ENCODE assay signal across 21 cellular contexts in genomic region chr18:67145586-67146292, GRCh38.
A peak's percentile ranks its signal among the peaks of the same experiment; 100 is the strongest.
DNase-seq lines count a peak whose midpoint lies in the region; TF ChIP-seq lines count a peak whose summit lies in the region.
"Had no signal": no experiment of that assay in that cellular context is flagged by ENCODE, and none has a peak within 500 bp of the region (broad histone marks: within the 10 kb centered on the region; RNA-seq: fewer than 3 reads in every experiment).

No MANE protein-coding gene starts in this region.

- no peaks in the 10 kb centered on the region for H3K27me3 Mint-ChIP-seq in neural progenitor cell (ENCODE audit: insufficient read depth, low read depth)
- no peaks in the 10 kb centered on the region for H3K27me3 Mint-ChIP-seq in nephron progenitor cell (ENCODE audit: low read depth, poor library complexity)

- DNase-seq in NCI-H69 (lab: John Stamatoyannopoulos, UW) (peak; percentile 46), hepatocyte (ENCODE audit: low spot score) (peak; percentile 32), neural progenitor cell (ENCODE audit: low spot score) (no peak), dedifferentiated amniotic fluid mesenchymal stem cell (ENCODE audit: extremely low spot score) (no peak), GM03348 (ENCODE audit: low spot score) (no peak), nephron progenitor cell (no peak)
- DNase-seq in stimulated activated CD4-positive, alpha-beta T cell treated with anti-CD3 and anti-CD28 coated beads, Interleukin-1b, Interleukin-23, amount 100 ng/mL, for 48 hours, result no peak
- DNase-seq: GDM1, H9, Kasumi-1, MG63, NCI-H1048, NCI-H1436, NCI-H2029 treated with DMSO at 0.1 percent for 48 hours, NCI-H2171 treated with DMSO at 0.1 percent for 48 hours, NCI-H446, OCI-M1, Right ventricle myocardium superior had no signal

- no peaks in the 10 kb centered on the region for H3K79me2 ChIP-seq in ACC112 (ENCODE audit: control insufficient read depth, insufficient read depth, low read length, unreplicated experiment)
- no peaks in the 10 kb centered on the region for H3K79me2 ChIP-seq in hepatocyte
- no peaks in the 10 kb centered on the region for H3K79me2 ChIP-seq in neural progenitor cell (ENCODE audit: low read depth)

- H2AFZ ChIP-seq in ACC112 (ENCODE audit: low read length, unreplicated experiment) (peak overlapping the region; percentile 47), hepatocyte (no peak overlapping the region), neural progenitor cell (replicated peaks) (peak overlapping the region; percentile 65)

- no peaks in the 10 kb centered on the region for H4K20me1 ChIP-seq in hepatocyte (ENCODE audit: insufficient read depth, poor library complexity, severe bottlenecking)
- no peaks in the 10 kb centered on the region for H4K20me1 ChIP-seq in neural progenitor cell (ENCODE audit: low read depth)

- H3K9ac ChIP-seq in neural progenitor cell, result no peak overlapping the region

- no peaks in the 10 kb centered on the region for H3K9me3 ChIP-seq in hepatocyte (ENCODE audit: low read depth)
- no peaks in the 10 kb centered on the region for H3K9me3 ChIP-seq in neural progenitor cell (ENCODE audit: low read depth)
- H3K9me3 ChIP-seq: MG63 had no signal

- H3K36me3 ChIP-seq in ACC112 (ENCODE audit: insufficient read depth, low read length), result no peaks in the 10 kb centered on the region
- no peaks in the 10 kb centered on the region for H3K36me3 ChIP-seq in hepatocyte (replicated peaks; ENCODE audit: insufficient read depth, low read depth)
- H3K36me3 ChIP-seq in neural progenitor cell, result no peaks in the 10 kb centered on the region
- H3K36me3 ChIP-seq: MG63 had no signal

- H3K27ac ChIP-seq in ACC112 (ENCODE audit: low read depth, low read length) (no peak overlapping the region), hepatocyte (no peak overlapping the region), neural progenitor cell (no peak overlapping the region)
- H3K27ac ChIP-seq: 22Rv1 had no signal

- 75% methylated on average over 9 of the region's 9 CpGs for WGBS in hepatocyte (ENCODE audit: low lambda C conversion rate, missing lambda C conversion rate)

- no peak for TF ChIP-seq CTCF in hepatocyte (IDR thresholded peaks at IDR 0.05; ENCODE audit: poor library complexity)
- TF ChIP-seq CTCF in neural progenitor cell (IDR thresholded peaks at IDR 0.05), result no peak
- TF ChIP-seq CTCF in nephron progenitor cell (IDR thresholded peaks at IDR 0.05), result no peak

- H3K4me1 ChIP-seq in ACC112 (ENCODE audit: control insufficient read depth, insufficient read depth, low read length, unreplicated experiment) (no peaks in the 10 kb centered on the region), hepatocyte (ENCODE audit: insufficient read depth) (no peaks in the 10 kb centered on the region), neural progenitor cell (no peaks in the 10 kb centered on the region)

- peak overlapping the region; percentile 34 for H3K4me2 ChIP-seq in hepatocyte
- H3K4me2 ChIP-seq in neural progenitor cell, result no peak overlapping the region

- H3K9me3 Mint-ChIP-seq in neural progenitor cell (no peaks in the 10 kb centered on the region), nephron progenitor cell (no peaks in the 10 kb centered on the region)
- H3K9me3 Mint-ChIP-seq: H9 had no signal

- no peak overlapping the region for H3K4me3 Mint-ChIP-seq in neural progenitor cell
- no peak overlapping the region for H3K4me3 Mint-ChIP-seq in nephron progenitor cell
- H3K4me3 Mint-ChIP-seq: CD14-positive monocyte, H9 had no signal

- H3K4me3 ChIP-seq in ACC112 (ENCODE audit: low read depth, low read length) (peak overlapping the region; percentile 37; the same call in 1 of the 2 replicates), hepatocyte (no peak overlapping the region), neural progenitor cell (no peak overlapping the region)
- H3K4me3 ChIP-seq: MG63 had no signal

- H3K4me1 Mint-ChIP-seq in neural progenitor cell, result no peaks in the 10 kb centered on the region
- H3K4me1 Mint-ChIP-seq in nephron progenitor cell, result no peaks in the 10 kb centered on the region
- H3K4me1 Mint-ChIP-seq: CD14-positive monocyte had no signal

- no peaks in the 10 kb centered on the region for H3F3A ChIP-seq in neural progenitor cell (ENCODE audit: low read depth)

- no peaks in the 10 kb centered on the region for H3K36me3 Mint-ChIP-seq in neural progenitor cell
- no peaks in the 10 kb centered on the region for H3K36me3 Mint-ChIP-seq in nephron progenitor cell (ENCODE audit: low read depth)
- H3K36me3 Mint-ChIP-seq: CD14-positive monocyte had no signal

- H3K27me3 ChIP-seq in ACC112 (ENCODE audit: insufficient read depth, low read length) (no peaks in the 10 kb centered on the region), hepatocyte (no peaks in the 10 kb centered on the region), neural progenitor cell (no peaks in the 10 kb centered on the region)
- H3K27me3 ChIP-seq: MG63 had no signal

- H3K27ac Mint-ChIP-seq in neural progenitor cell (no peak overlapping the region), nephron progenitor cell (no peak overlapping the region)
- H3K27ac Mint-ChIP-seq: CD14-positive monocyte had no signal

- H3K9me2 ChIP-seq in hepatocyte (replicated peaks; ENCODE audit: insufficient read depth), result no peaks in the 10 kb centered on the region

Comparison
In these comparisons a context has a peak if more than half of its experiments do, and no peak if none do; other contexts are left out.
1. DNase-seq: peak in NCI-H69 (single experiment) and hepatocyte (single experiment); none in neural progenitor cell (single experiment), stimulated activated CD4-positive, alpha-beta T cell treated with anti-CD3 and anti-CD28 coated beads, Interleukin-1b, Interleukin-23, amount 100 ng/mL, for 48 hours (single experiment), dedifferentiated amniotic fluid mesenchymal stem cell (single experiment), GM03348 (single experiment) and nephron progenitor cell (single experiment).